ENCODE assay signal across 14 cellular contexts in the genomic region with DNA sequence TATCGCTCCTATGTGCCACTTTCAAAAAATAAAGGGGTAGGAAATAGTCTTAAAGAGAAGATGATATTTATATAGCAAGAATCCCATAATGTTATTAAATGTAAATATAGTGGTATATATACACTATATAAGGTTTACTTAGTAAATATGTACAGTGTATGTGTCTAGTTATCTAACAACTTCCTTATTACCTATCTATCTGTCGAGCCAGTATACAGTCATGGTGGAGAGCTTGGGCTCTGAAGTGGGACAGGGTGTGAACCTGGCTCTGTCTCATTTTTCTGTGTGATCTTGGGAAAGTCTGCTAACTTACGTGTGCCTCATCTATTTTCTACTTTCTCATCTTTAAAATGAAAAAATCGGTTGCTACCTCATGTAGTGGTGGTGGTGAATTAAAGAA.
A peak's percentile ranks its signal among the peaks of the same experiment; 100 is the strongest.
DNase-seq lines count a peak whose midpoint lies in the region; ATAC-seq, FAIRE-seq and TF ChIP-seq lines count a peak whose summit lies in the region.
"Had no signal": no experiment of that assay in that cellular context is flagged by ENCODE, and none has a peak within 500 bp of the region (broad histone marks: within the 10 kb centered on the region; RNA-seq: fewer than 3 reads in every experiment).

No MANE protein-coding gene starts in this region.

- no peak overlapping the region for H4K5ac ChIP-seq in H1 (ENCODE audit: insufficient read length, low read depth, low read length)

- no peak overlapping the region for H3K23ac ChIP-seq in H1 (ENCODE audit: insufficient read length)

- peak overlapping the region; percentile 49 for H3K18ac ChIP-seq in H1 (ENCODE audit: extremely low read depth, low read length)

- WGBS in H1 (ENCODE audit: extremely low coverage in 1 of 2, insufficient coverage in 1 of 2, insufficient read length in 1 of 2, insufficient replicate concordance in 2 of 2, low coverage in 1 of 2, low lambda C conversion rate in 2 of 2, missing lambda C conversion rate in 1 of 2), 2 experiments, result 95% methylated on average over 4 of the region's 4 CpGs; no CpG with 5 or more reads in 1 of the 2 experiments

- intact Hi-C loops in mucosa of descending colon (cut with DNase I, micrococcal nuclease), result no loop called here

- CTCF ChIA-PET in H1 (lab: Charles Lee; ENCODE audit: partially characterized antibody), result interaction anchor here (0.6 to 0.7 kb wide), 2 partner anchors 33 to 241 kb away, joined by 3 to 4 read pairs; no protein-coding TSS in a partner anchor

- no peak overlapping the region for H2BK120ac ChIP-seq in H1 (replicated peaks; ENCODE audit: low read depth, low read length)

- no peak for TF ChIP-seq EP300 in H1 (IDR thresholded peaks at IDR 0.05; ENCODE audit: borderline replicate concordance in 1 of 2, low read depth in 2 of 2, low read length in 2 of 2)

- H3K9me3 ChIP-seq in H1 (ENCODE audit: insufficient read depth in 2 of 2, low read depth in 1 of 2, low read length in 1 of 2), result no peaks in the 10 kb centered on the region
- H3K9me3 ChIP-seq in mucosa of descending colon, result no peaks in the 10 kb centered on the region
- H3K9me3 ChIP-seq: A549, BE2C had no signal

- no peaks in the 10 kb centered on the region for H3K79me1 ChIP-seq in H1 (ENCODE audit: low read depth, low read length)

- H2BK5ac ChIP-seq in H1 (ENCODE audit: low read depth, low read length), result peak overlapping the region; percentile 37; the same call in 1 of the 2 replicates

- H4K20me1 ChIP-seq in H1 (replicated peaks in 1 of 2; ENCODE audit: control insufficient read depth in 1 of 2, insufficient read depth in 2 of 2, low read length in 2 of 2), result no peaks in the 10 kb centered on the region

- H3K4me2 ChIP-seq in H1 (ENCODE audit: insufficient read depth in 1 of 2, low read depth in 2 of 2, low read length in 2 of 2), result no peak overlapping the region
- H3K4me2 ChIP-seq: A549 had no signal

- peak; percentile 94 for ATAC-seq in mucosa of descending colon
- no peak for ATAC-seq in HG03135 (IDR thresholded peaks at IDR 0.05; ENCODE audit: unreplicated experiment)
- ATAC-seq: A549; CD8-positive, alpha-beta T cell had no signal

- H3K23me2 ChIP-seq in H1 (ENCODE audit: low read depth, low read length), result peaks cover 2% of the 10 kb centered on the region; the same call in 1 of the 2 replicates

- TF ChIP-seq CTCF in LNCaP clone FGC (IDR thresholded peaks at IDR 0.05; ENCODE audit: control insufficient read depth, extremely low read depth, insufficient read depth), result no peak
- no peak for TF ChIP-seq CTCF in H1 (IDR thresholded peaks at IDR 0.05; ENCODE audit: control extremely low read depth in 1 of 3, insufficient read depth in 1 of 3, low read depth in 1 of 3, low read length in 3 of 3)
- no peak for TF ChIP-seq CTCF in mucosa of descending colon (IDR thresholded peaks at IDR 0.05)

- no peak overlapping the region for H3K9ac ChIP-seq in H1 (replicated peaks in 1 of 4; ENCODE audit: extremely low read depth in 1 of 4, low read depth in 3 of 4, low read length in 3 of 4)

- no peak overlapping the region for H3K14ac ChIP-seq in H1 (ENCODE audit: insufficient read length)

- H2BK15ac ChIP-seq in H1 (ENCODE audit: low read length), result peak overlapping the region; percentile 61; the same call in 1 of the 2 replicates

- H3K79me2 ChIP-seq in H1 (ENCODE audit: control insufficient read depth in 1 of 2, insufficient read depth in 2 of 2, low read length in 2 of 2), result peaks cover 0 to 8% of the 10 kb centered on the region in 2 experiments; a peak in 2 of 4 replicates

- H3K4me1 ChIP-seq in H1 (replicated peaks in 1 of 4; ENCODE audit: control insufficient read depth in 3 of 4, insufficient read depth in 4 of 4, low read length in 3 of 4) (peaks cover 8 to 23% (median 19%) of the 10 kb centered on the region in 4 experiments; a peak in 6 of 7 replicates), mucosa of descending colon (ENCODE audit: low read depth) (peaks cover 3% of the 10 kb centered on the region)
- H3K4me1 ChIP-seq: A549, BE2C had no signal

- H2BK20ac ChIP-seq in H1 (ENCODE audit: low read length), result peak overlapping the region; percentile 87

- no peak overlapping the region for H3K4ac ChIP-seq in H1 (replicated peaks; ENCODE audit: insufficient read length, low read depth, low read length)

- H3K4me3 ChIP-seq in LNCaP clone FGC (ENCODE audit: low read depth, low read length) (peak overlapping the region; percentile 1; the same call in 1 of the 2 replicates), H1 (ENCODE audit: extremely low read depth in 1 of 4, insufficient read depth in 2 of 4, low read depth in 3 of 4, low read length in 4 of 4) (no peak overlapping the region), mucosa of descending colon (no peak overlapping the region)
- H3K4me3 ChIP-seq: A549 had no signal

- FAIRE-seq in H1 (lab: Jason Lieb, UNC), result no peak
- FAIRE-seq: A549, D721Med had no signal

- H4K91ac ChIP-seq in H1 (replicated peaks; ENCODE audit: insufficient read length, low read length), result peak overlapping the region; percentile 1

- peak; percentile 40 for DNase-seq in LNCaP clone FGC (ENCODE audit: low read depth)
- no peak for DNase-seq in H1 (ENCODE audit: low read depth in 1 of 2, low spot score in 2 of 2)
- DNase-seq in mucosa of descending colon, result no peak
- no peak for DNase-seq in RPMI8226
- no peak for DNase-seq in T-helper 2 cell
- no peak for DNase-seq in NOMO-1 (lab: John Stamatoyannopoulos, UW; ENCODE audit: unreplicated experiment in 2 of 2)
- DNase-seq: BE2C; CD8-positive, alpha-beta T cell; COR-L47; DMS153; H7 had no signal

- H3K36me3 ChIP-seq in H1 (ENCODE audit: control insufficient read depth in 2 of 4, insufficient read depth in 4 of 4, low read length in 3 of 4), result no peaks in the 10 kb centered on the region
- no peaks in the 10 kb centered on the region for H3K36me3 ChIP-seq in mucosa of descending colon (ENCODE audit: low read depth)

- no peak for TF ChIP-seq POLR2A in H1 (IDR thresholded peaks at IDR 0.05; ENCODE audit: control extremely low read depth in 1 of 2, low read depth in 2 of 2, low read length in 2 of 2)

- no peak for TF ChIP-seq RAD21 in H1 (IDR thresholded peaks at IDR 0.05 in 1 of 2, conservative IDR thresholded peaks at IDR 0.05 in 1 of 2; ENCODE audit: low read depth in 2 of 2, low read length in 2 of 2)

- no peak overlapping the region for H4K8ac ChIP-seq in H1 (ENCODE audit: extremely low read depth, insufficient read depth, low read length)

- peak overlapping the region; percentile 82; the same call in 1 of the 2 replicates for H2BK12ac ChIP-seq in H1 (ENCODE audit: low read depth, low read length)

- H2AFZ ChIP-seq in H1 (ENCODE audit: low read length), result no peak overlapping the region

- H3K56ac ChIP-seq in H1 (replicated peaks; ENCODE audit: insufficient read length, low read depth, low read length), result no peak overlapping the region

- peak overlapping the region; percentile 65 for H2AK5ac ChIP-seq in H1 (ENCODE audit: low read depth, low read length)

- H3K27me3 ChIP-seq in H1 (replicated peaks in 1 of 4; ENCODE audit: control insufficient read depth in 3 of 4, extremely low read depth in 1 of 4, insufficient read depth in 3 of 4, low read length in 3 of 4), result no peaks in the 10 kb centered on the region
- H3K27me3 ChIP-seq: BE2C had no signal

- no peak overlapping the region for H3K27ac ChIP-seq in H1 (ENCODE audit: low read depth, low read length)
- H3K27ac ChIP-seq: A549 had no signal

- POLR2A ChIA-PET in H1 (lab: Charles Lee; ENCODE audit: partially characterized antibody), result interaction anchor here (0.7 to 12.9 kb wide), 6 partner anchors 9 to 90 kb away, joined by 3 to 474 read pairs (median 42); a partner anchor contains a TSS

TF ChIP-seq in H1, 55 proteins besides CTCF, POLR2A, EP300 and RAD21:
- no peak for TF ChIP-seq BCL11A (IDR thresholded peaks at IDR 0.05; ENCODE audit: low read depth in 2 of 2, low read length in 2 of 2)
- no peak for TF ChIP-seq RXRA (IDR thresholded peaks at IDR 0.05; ENCODE audit: insufficient read depth, low read depth, low read length)
- TF ChIP-seq, protein P1, sequence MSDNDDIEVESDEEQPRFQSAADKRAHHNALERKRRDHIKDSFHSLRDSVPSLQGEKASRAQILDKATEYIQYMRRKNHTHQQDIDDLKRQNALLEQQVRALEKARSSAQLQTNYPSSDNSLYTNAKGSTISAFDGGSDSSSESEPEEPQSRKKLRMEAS (IDR thresholded peaks at IDR 0.05), result no peak
- no peak for TF ChIP-seq ASH2L (IDR thresholded peaks at IDR 0.05; ENCODE audit: low read length)
- TF ChIP-seq SIRT6 (IDR thresholded peaks at IDR 0.05; ENCODE audit: low read length), result no peak
- no peak for TF ChIP-seq CTBP2 (IDR thresholded peaks at IDR 0.05; ENCODE audit: borderline replicate concordance, insufficient read depth, insufficient read length, low read length)
- TF ChIP-seq KDM4A (IDR thresholded peaks at IDR 0.05; ENCODE audit: low read depth, low read length, severe bottlenecking), result no peak
- TF ChIP-seq SP2 (IDR thresholded peaks at IDR 0.05; ENCODE audit: low read length), result no peak
- no peak for TF ChIP-seq SIN3A (conservative IDR thresholded peaks at IDR 0.05 in 1 of 2, IDR thresholded peaks at IDR 0.05 in 1 of 2; ENCODE audit: low read depth in 1 of 2, low read length in 2 of 2)
- TF ChIP-seq CREB1 (IDR thresholded peaks at IDR 0.05), result no peak
